In the genomic region with DNA sequence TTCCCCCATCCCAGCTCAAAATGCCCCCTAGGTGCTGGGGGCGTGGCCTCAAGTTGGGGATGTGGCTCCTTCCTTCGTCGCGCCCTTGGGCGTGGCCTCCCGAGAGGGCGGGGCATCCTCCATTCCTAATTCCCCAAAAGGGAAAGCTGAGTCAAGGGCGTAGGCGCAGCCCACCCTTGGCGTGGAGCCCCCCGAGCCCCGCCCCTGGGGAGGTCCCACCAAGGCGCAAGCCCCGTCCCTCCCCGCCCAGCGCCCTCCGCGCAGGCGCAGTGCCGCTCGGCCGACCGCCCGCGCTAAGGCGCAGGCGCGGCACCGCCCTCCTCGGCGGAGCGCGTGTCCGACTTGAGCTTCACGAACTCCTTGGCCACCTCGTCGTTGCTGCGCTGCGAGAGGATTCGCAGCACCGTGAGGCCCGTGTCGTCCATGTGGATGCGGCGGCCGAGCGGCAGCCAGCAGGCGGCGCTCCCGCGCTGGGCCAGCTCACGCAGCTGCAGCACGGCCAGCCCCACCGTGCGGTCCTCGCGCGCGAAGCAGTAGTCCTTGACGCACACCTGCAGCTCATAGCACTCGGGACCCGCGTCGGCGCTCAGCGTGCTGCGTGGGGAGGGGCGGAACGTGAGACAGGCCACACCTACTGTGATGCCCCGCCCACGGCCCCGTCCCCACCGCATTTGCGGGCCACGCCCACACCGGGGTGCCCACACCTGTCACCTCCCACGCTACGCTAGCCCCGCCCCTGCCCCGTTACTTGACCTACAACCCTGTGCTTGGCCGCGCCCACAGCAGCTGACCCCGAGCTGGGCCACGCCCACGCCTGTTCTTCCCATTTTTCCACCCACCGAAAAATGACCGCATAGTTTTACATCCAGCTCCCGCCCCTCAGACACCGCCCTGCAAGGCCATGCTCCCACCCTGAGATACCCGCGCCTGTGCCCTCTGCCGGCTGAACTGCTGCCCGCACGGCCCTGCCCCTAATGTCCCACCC, we compare ENCODE assay signal across 8 cellular contexts. TPM values are rescaled to one million over a fixed set of nuclear protein-coding genes. Genes with fewer than 3 reads are reported as not detected.
DNase-seq lines count a peak whose midpoint lies in the region; ATAC-seq and TF ChIP-seq lines count a peak whose summit lies in the region.

No MANE protein-coding gene starts in this region.

- H3K27ac Mint-ChIP-seq in activated T-helper 17 cell treated with anti-CD3 and anti-CD28 coated beads, Interleukin-2, amount 50 U/mL, for 72 hours: peak overlapping the region; percentile 62

- H3K9me3 ChIP-seq in Panc1 (ENCODE audit: control insufficient read depth, insufficient read depth, low read depth, low read length) (no peaks in the 10 kb centered on the region), neutrophil (no peaks in the 10 kb centered on the region), subcutaneous abdominal adipose tissue (ENCODE audit: control insufficient read depth in 5 of 5, low read length in 5 of 5) (no peaks in the 10 kb centered on the region)

- POLR2A ChIA-PET in Panc1 (lab: Charles Lee): interaction anchor here (0.5 to 0.7 kb wide), 2 partner anchors 52 to 155 kb away, joined by 5 to 6 read pairs; no protein-coding TSS in a partner anchor

- ATAC-seq in HG03521 (IDR thresholded peaks at IDR 0.05; ENCODE audit: unreplicated experiment) (peak; percentile 62), Panc1 (peak; percentile 92), foreskin keratinocyte (peak; percentile 81)
- peak; percentile 86 for ATAC-seq in activated T-helper 17 cell treated with anti-CD3 and anti-CD28 coated beads, Interleukin-2, amount 50 U/mL, for 72 hours (replicated peaks)

- TF ChIP-seq POLR2A in GM19193 (IDR thresholded peaks at IDR 0.05; ENCODE audit: extremely low read depth, insufficient read depth, insufficient read length): peak; percentile 53

- H3K27me3 ChIP-seq in Panc1 (ENCODE audit: control insufficient read depth, insufficient read depth, low read length) (no peaks in the 10 kb centered on the region), foreskin keratinocyte (peaks cover 6% of the 10 kb centered on the region), neutrophil (peaks cover 42% of the 10 kb centered on the region), subcutaneous abdominal adipose tissue (ENCODE audit: control insufficient read depth in 5 of 5, insufficient read depth in 4 of 5, low read length in 5 of 5) (peaks cover 9 to 20% (median 15%) of the 10 kb centered on the region in 5 donors)

- no peaks in the 10 kb centered on the region for H3K9me3 Mint-ChIP-seq in activated T-helper 17 cell treated with anti-CD3 and anti-CD28 coated beads, Interleukin-2, amount 50 U/mL, for 72 hours

- H3K9ac ChIP-seq in subcutaneous abdominal adipose tissue (ENCODE audit: low read length in 5 of 5): no peak overlapping the region

- H3K4me3 Mint-ChIP-seq in activated T-helper 17 cell treated with anti-CD3 and anti-CD28 coated beads, Interleukin-2, amount 50 U/mL, for 72 hours: peak overlapping the region; percentile 72

- H3K4me3 ChIP-seq in Panc1 (ENCODE audit: low read depth in 2 of 2, low read length in 2 of 2): peak overlapping the region; percentile 46 to 57
- peak overlapping the region; percentile 71 to 75 for H3K4me3 ChIP-seq in neutrophil (ENCODE audit: low read depth in 1 of 2, low read length in 1 of 2)
- peak overlapping the region in 4 of 5 donors; percentile 27 to 68 (median 56) for H3K4me3 ChIP-seq in subcutaneous abdominal adipose tissue (ENCODE audit: low read depth in 1 of 5, low read length in 5 of 5)

- intact Hi-C loops in Panc1 (cut with micrococcal nuclease; ENCODE audit: unreplicated experiment): no loop called here

- peaks cover 7% of the 10 kb centered on the region for H3K4me1 Mint-ChIP-seq in activated T-helper 17 cell treated with anti-CD3 and anti-CD28 coated beads, Interleukin-2, amount 50 U/mL, for 72 hours

- in situ Hi-C loops in Panc1 (cut with HindIII; ENCODE audit: low pct_unique_long_range_greater_than_20kb, low sequenced_read_pairs): no loop called here

- H3K27ac ChIP-seq in Panc1 (ENCODE audit: low read length) (peak overlapping the region; percentile 71), foreskin keratinocyte (no peak overlapping the region), neutrophil (peak overlapping the region; percentile 66), subcutaneous abdominal adipose tissue (ENCODE audit: low read depth, low read length) (no peak overlapping the region)

- peak; percentile 67; the same call in 1 of the 2 replicates for TF ChIP-seq CTCF in Panc1 (IDR thresholded peaks at IDR 0.05)
- peak; percentile 83 for TF ChIP-seq CTCF in foreskin keratinocyte (conservative IDR thresholded peaks at IDR 0.05)
- no peak for TF ChIP-seq CTCF in neutrophil (IDR thresholded peaks at IDR 0.05)

- H3K36me3 ChIP-seq in Panc1 (ENCODE audit: control insufficient read depth, insufficient read depth, low read length) (no peaks in the 10 kb centered on the region), neutrophil (no peaks in the 10 kb centered on the region), subcutaneous abdominal adipose tissue (ENCODE audit: control insufficient read depth in 5 of 5, insufficient read depth in 5 of 5, low read length in 5 of 5) (no peaks in the 10 kb centered on the region)

- CTCF ChIA-PET in Panc1 (lab: Charles Lee): interaction anchor here (0.5 to 1.3 kb wide), 5 partner anchors 33 to 169 kb away, joined by 3 to 6 read pairs (median 3); no protein-coding TSS in a partner anchor

- no TSS peak for BruUV-seq in Panc1 (replicated peaks; lab: Mats Ljungman, UMichigan)

- peak; percentile 80 to 82 for DNase-seq in AML-193 (lab: John Stamatoyannopoulos, UW)
- DNase-seq in Panc1 (ENCODE audit: low read depth, low spot score): peak; percentile 69
- DNase-seq in foreskin keratinocyte: peak; percentile 51 to 73

- peaks cover 33% of the 10 kb centered on the region for H3K27me3 Mint-ChIP-seq in activated T-helper 17 cell treated with anti-CD3 and anti-CD28 coated beads, Interleukin-2, amount 50 U/mL, for 72 hours

- no peaks in the 10 kb centered on the region for H3K36me3 Mint-ChIP-seq in activated T-helper 17 cell treated with anti-CD3 and anti-CD28 coated beads, Interleukin-2, amount 50 U/mL, for 72 hours (ENCODE audit: low read depth)

- H3K4me1 ChIP-seq in Panc1 (ENCODE audit: control insufficient read depth, insufficient read depth, low read length): no peaks in the 10 kb centered on the region
- H3K4me1 ChIP-seq in foreskin keratinocyte: no peaks in the 10 kb centered on the region
- peaks cover 8 to 12% of the 10 kb centered on the region in 2 experiments for H3K4me1 ChIP-seq in neutrophil (ENCODE audit: control insufficient read depth in 1 of 2, insufficient read depth in 1 of 2, low read depth in 1 of 2, low read length in 1 of 2)
- H3K4me1 ChIP-seq in subcutaneous abdominal adipose tissue (ENCODE audit: control insufficient read depth in 5 of 5, insufficient read depth in 5 of 5, low read length in 5 of 5): peaks cover 0 to 15% (median 11%) of the 10 kb centered on the region in 5 donors

RNA-seq across cellular contexts. Expression of gene COLGALT1, which starts 50.6 kb away (rescaled TPM):
- total RNA-seq in Panc1 (2021; ENCODE audit: unreplicated experiment) (97.2 TPM), foreskin keratinocyte (91.1 and 94.4 TPM in 2 replicates)
- 90.7 TPM for polyA plus RNA-seq in Panc1 (2012; ENCODE audit: insufficient read length)
- 10 to 100 TPM; 41.1 to 76.5 TPM for total RNA-seq in activated T-helper 17 cell treated with anti-CD3 and anti-CD28 coated beads, Interleukin-2, amount 50 U/mL, for 72 hours
- polyA plus RNA-seq in foreskin keratinocyte: 72.9 and 73.1 TPM in 2 replicates

Comparison
In these comparisons a context has a peak if more than half of its experiments do, and no peak if none do; other contexts are left out.
1. H3K27ac ChIP-seq: peak in Panc1 (single experiment) and neutrophil (single experiment); none in foreskin keratinocyte (single experiment) and subcutaneous abdominal adipose tissue (single experiment).
2. Peak in every context shown above with its lines, with median percentiles within 50 percentile points of each other: DNase-seq, ATAC-seq and H3K4me3 ChIP-seq.